1 cellular context compared by ENCODE assay signal in genomic region chrX:13123857-13124345, GRCh38.
A peak's percentile ranks its signal among the peaks of the same experiment; 100 is the strongest.
TF ChIP-seq lines count a peak whose summit lies in the region.

No MANE protein-coding gene starts in this region.

TF ChIP-seq in HepG2, 621 proteins besides CTCF, POLR2A, EP300 and RAD21 (continued from another document):
- no peak for TF ChIP-seq GABPA (IDR thresholded peaks at IDR 0.05; ENCODE audit: low read depth, low read length)
- 0 out of 2 replicates have a peak, but pooled peaks have one; percentile 29 for TF ChIP-seq GABPA (CRISPR knock-in tag; IDR thresholded peaks at IDR 0.05; ENCODE audit: low read depth)
